Comparison of ENCODE assay signal across 19 cellular contexts in the genomic region with DNA sequence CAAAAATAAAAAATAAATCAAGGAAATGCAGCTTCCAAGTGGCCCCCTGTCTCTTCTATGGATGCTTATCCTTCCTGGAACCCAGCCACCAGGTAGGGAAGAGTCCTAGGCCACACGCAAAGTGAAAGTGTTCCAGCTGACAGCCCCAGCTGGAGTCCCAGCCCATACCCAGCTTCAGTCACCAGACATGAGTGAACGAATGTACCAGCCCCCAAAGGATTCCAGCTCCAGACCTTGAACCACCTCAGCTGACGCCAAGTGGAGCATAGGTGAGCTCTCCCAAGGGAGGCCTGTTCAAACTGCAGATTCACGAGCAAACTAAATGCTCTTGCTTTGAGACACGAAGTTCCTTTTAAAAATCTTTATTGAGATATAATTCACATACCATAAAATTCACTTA.
"Had no signal": no experiment of that assay in that cellular context is flagged by ENCODE, and none has a peak within 500 bp of the region (broad histone marks: within the 10 kb centered on the region; RNA-seq: fewer than 3 reads in every experiment).

No MANE protein-coding gene starts in this region.

- DNase-seq: dermis blood vessel endothelial cell; esophagus squamous epithelium; foreskin fibroblast; glutamatergic neuron; islet precursor cell; mammary epithelial cell; nucleus accumbens; ovary; right cardiac atrium; stimulated activated CD4-positive, alpha-beta T cell treated with anti-CD3 and anti-CD28 coated beads, Interleukin-2, amount 100 ng/mL, for 48 hours; stimulated activated naive CD4-positive, alpha-beta T cell treated with Interleukin-2 at 50 U/mL for 16 hours; tibial artery; upper lobe of left lung; uterus had no signal

- H3K9ac ChIP-seq: neural progenitor cell had no signal

- H3K36me3 ChIP-seq: esophagus squamous epithelium, gastroesophageal sphincter, neural progenitor cell, ovary, suprapubic skin, tibial artery, upper lobe of left lung, uterus had no signal

- H3K27ac ChIP-seq: esophagus squamous epithelium, gastroesophageal sphincter, neural progenitor cell, ovary, suprapubic skin, tibial artery, upper lobe of left lung, uterus had no signal

- H3K4me3 ChIP-seq: esophagus squamous epithelium, gastroesophageal sphincter, neural progenitor cell, ovary, smooth muscle cell, suprapubic skin, tibial artery, upper lobe of left lung, uterus had no signal

- ATAC-seq: gastroesophageal sphincter; natural killer cell treated with Interleukin-12 subunit alpha and Interleukin-12 subunit beta and Interleukin-15 and Interleukin-18, amount 100 ng/mL, for 72 hours; right cardiac atrium had no signal

- H3K4me1 ChIP-seq: esophagus squamous epithelium, gastroesophageal sphincter, suprapubic skin, tibial artery, uterus had no signal

- H3K27me3 ChIP-seq: esophagus squamous epithelium, gastroesophageal sphincter, neural progenitor cell, ovary, suprapubic skin, tibial artery, upper lobe of left lung, uterus had no signal

- H3K9me3 ChIP-seq: esophagus squamous epithelium, gastroesophageal sphincter, ovary, suprapubic skin, upper lobe of left lung, uterus had no signal
